Comparison of ENCODE assay signal across 1 cellular context in genomic region chr20:2804041-2804828, GRCh38.
TF ChIP-seq lines count a peak whose summit lies in the region.

No MANE protein-coding gene starts in this region.

TF ChIP-seq in K562, 482 proteins besides CTCF, POLR2A, EP300 and RAD21 (continues in another document):
- TF ChIP-seq HNRNPK (IDR thresholded peaks at IDR 0.05; ENCODE audit: low read depth, low read length, poor library complexity, severe bottlenecking) (no peak), TAL1 (IDR thresholded peaks at IDR 0.05) (peak; percentile 92), CEBPB (tag; IDR thresholded peaks at IDR 0.05) (peak; percentile 87), GATAD2B (IDR thresholded peaks at IDR 0.05; ENCODE audit: borderline replicate concordance) (no peak), NFIC (IDR thresholded peaks at IDR 0.05) (peak; percentile 59), PHF20 (IDR thresholded peaks at IDR 0.05; ENCODE audit: partially characterized antibody) (no peak), HMG20A (CRISPR knock-in tag; conservative IDR thresholded peaks at IDR 0.05) (no peak), THRAP3 (IDR thresholded peaks at IDR 0.05; ENCODE audit: borderline replicate concordance) (no peak), ZNF717 (CRISPR knock-in tag; IDR thresholded peaks at IDR 0.05) (no peak), BRCA1 (IDR thresholded peaks at IDR 0.05) (no peak), BRCA1 (CRISPR knock-in tag; IDR thresholded peaks at IDR 0.05) (no peak), E4F1 (CRISPR knock-in tag; IDR thresholded peaks at IDR 0.05; ENCODE audit: borderline replicate concordance) (no peak), ZZZ3 (IDR thresholded peaks at IDR 0.05) (no peak), SMARCA5 (IDR thresholded peaks at IDR 0.05) (no peak), TCFL5 (CRISPR knock-in tag; conservative IDR thresholded peaks at IDR 0.05) (no peak), TBL1XR1 (IDR thresholded peaks at IDR 0.05; ENCODE audit: low read length in 2 of 2) (no peak), PRDM10 (IDR thresholded peaks at IDR 0.05; ENCODE audit: partially characterized antibody) (peak; percentile 47), ZNF57 (CRISPR knock-in tag; IDR thresholded peaks at IDR 0.05) (no peak), NCOR1 (IDR thresholded peaks at IDR 0.05) (peak; percentile 77), CHCHD3 (CRISPR knock-in tag; IDR thresholded peaks at IDR 0.05) (no peak), SMAD4 (CRISPR knock-in tag; conservative IDR thresholded peaks at IDR 0.05) (peak; percentile 62), ZBTB33 (CRISPR knock-in tag; IDR thresholded peaks at IDR 0.05) (no peak), CBFA2T3 (IDR thresholded peaks at IDR 0.05) (peak; percentile 91), ARID1B (IDR thresholded peaks at IDR 0.05) (peak; percentile 87), PML (IDR thresholded peaks at IDR 0.05; ENCODE audit: low read length) (peak; percentile 75), ZNF512 (tag; IDR thresholded peaks at IDR 0.05) (no peak), ASH1L (IDR thresholded peaks at IDR 0.05; ENCODE audit: borderline replicate concordance, low read depth, partially characterized antibody) (no peak), FOXM1 (IDR thresholded peaks at IDR 0.05; ENCODE audit: low read depth) (peak; percentile 58), FOXM1 (CRISPR knock-in tag; IDR thresholded peaks at IDR 0.05; ENCODE audit: low read depth) (no peak), GATA2 (CRISPR knock-in tag; IDR thresholded peaks at IDR 0.05) (peak; percentile 70), E2F4 (CRISPR knock-in tag; IDR thresholded peaks at IDR 0.05; ENCODE audit: low read depth) (no peak), CXXC5 (CRISPR knock-in tag; IDR thresholded peaks at IDR 0.05) (peak; percentile 37; the same call in 1 of the 2 replicates), KLF16 (IDR thresholded peaks at IDR 0.05) (0 out of 2 replicates have a peak, but pooled peaks have one; percentile 27), POU5F1 (IDR thresholded peaks at IDR 0.05; ENCODE audit: borderline replicate concordance, low read depth, low read length, partially characterized antibody) (no peak), ZNF407 (IDR thresholded peaks at IDR 0.05; ENCODE audit: low read depth) (no peak), ZNF41 (CRISPR knock-in tag; conservative IDR thresholded peaks at IDR 0.05) (no peak), ZC3H4 (CRISPR knock-in tag; IDR thresholded peaks at IDR 0.05; ENCODE audit: borderline replicate concordance) (no peak), SIX5 (IDR thresholded peaks at IDR 0.05; ENCODE audit: borderline replicate concordance in 1 of 2, insufficient read depth in 1 of 2, low read depth in 1 of 2, low read length in 2 of 2) (no peak), ZNF263 (CRISPR knock-in tag; IDR thresholded peaks at IDR 0.05; ENCODE audit: borderline replicate concordance) (no peak), KLF10 (CRISPR knock-in tag; IDR thresholded peaks at IDR 0.05) (no peak), STAT5A (IDR thresholded peaks at IDR 0.05; ENCODE audit: borderline replicate concordance, low read length) (peak; percentile 74), HINFP (tag; conservative IDR thresholded peaks at IDR 0.05; ENCODE audit: low read depth) (no peak), ZNF12 (CRISPR knock-in tag; IDR thresholded peaks at IDR 0.05) (no peak), TRIM24 (IDR thresholded peaks at IDR 0.05) (peak; percentile 68 to 85), STAG1 (CRISPR knock-in tag; IDR thresholded peaks at IDR 0.05; ENCODE audit: borderline replicate concordance) (no peak), DPF2 (IDR thresholded peaks at IDR 0.05) (0 out of 2 replicates have a peak, but pooled peaks have one; percentile 58), NRF1 (conservative IDR thresholded peaks at IDR 0.05 in 1 of 2, IDR thresholded peaks at IDR 0.05 in 1 of 2) (no peak), TGIF2 (CRISPR knock-in tag; IDR thresholded peaks at IDR 0.05) (no peak), TCF3 (CRISPR knock-in tag; IDR thresholded peaks at IDR 0.05) (peak; percentile 90), SOX6 (IDR thresholded peaks at IDR 0.05) (0 out of 2 replicates have a peak, but pooled peaks have one; percentile 37), ZNF165 (CRISPR knock-in tag; IDR thresholded peaks at IDR 0.05; ENCODE audit: borderline replicate concordance) (no peak)
